ENCODE assay signal across 8 cellular contexts in the genomic region with DNA sequence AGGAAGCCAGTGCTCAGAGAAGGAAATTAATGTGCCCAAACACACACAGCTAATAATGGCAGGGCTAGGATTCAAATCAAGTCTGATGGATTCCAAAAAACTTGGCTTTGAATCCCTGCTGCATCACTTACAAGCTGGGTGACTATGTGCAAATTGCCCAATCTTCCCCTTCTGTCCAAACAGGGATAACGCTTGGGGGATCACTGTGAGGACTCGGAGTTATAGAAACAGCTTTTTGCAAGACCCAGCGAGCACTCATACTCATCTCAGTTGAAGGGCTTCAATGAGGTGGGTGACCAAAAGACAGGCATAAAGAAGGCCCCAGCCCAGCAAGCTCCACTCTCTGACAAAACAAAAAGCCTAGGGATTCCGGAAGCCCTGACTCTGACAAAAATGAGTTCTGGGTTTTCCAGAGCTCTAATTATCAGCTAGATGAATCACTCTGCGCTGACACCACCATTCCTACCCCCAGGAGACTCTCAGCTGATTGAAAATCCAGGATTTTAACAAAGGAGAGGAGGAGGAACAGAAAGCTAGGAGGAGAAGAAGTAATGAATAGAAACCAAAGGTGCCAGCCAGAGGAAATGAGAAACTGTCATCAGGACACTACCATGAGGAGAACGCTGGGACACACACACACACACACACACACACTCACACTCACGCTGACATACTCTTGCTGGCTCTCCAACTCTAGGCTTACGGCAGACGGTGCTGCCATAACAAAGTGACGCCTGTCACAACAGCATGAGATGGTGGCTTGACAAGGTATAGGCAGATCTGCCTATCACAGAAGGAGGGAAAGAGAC. TPM values are rescaled to one million over a fixed set of nuclear protein-coding genes. Genes with fewer than 3 reads are reported as not detected.
DNase-seq lines count a peak whose midpoint lies in the region; ATAC-seq and TF ChIP-seq lines count a peak whose summit lies in the region.

No MANE protein-coding gene starts in this region.

- H3K4me1 ChIP-seq in DND-41 (ENCODE audit: insufficient read depth, low read length) (peaks cover 37% of the 10 kb centered on the region), body of pancreas (peaks cover 36% of the 10 kb centered on the region), left lung (peaks cover 28 to 64% of the 10 kb centered on the region in 2 donors), thymus (ENCODE audit: control insufficient read depth, insufficient read depth, low read length) (peaks cover 11% of the 10 kb centered on the region)

- H3K4me2 ChIP-seq in DND-41 (ENCODE audit: insufficient read depth, low read length), result peak overlapping the region; percentile 91

- ATAC-seq in DND-41 (ENCODE audit: insufficient read depth, low read depth) (no peak), body of pancreas (no peak), left lung (no peak), GM19324 (IDR thresholded peaks at IDR 0.05; ENCODE audit: low FRiP score, unreplicated experiment) (no peak), HG02588 (IDR thresholded peaks at IDR 0.05; ENCODE audit: unreplicated experiment) (no peak)

- H2AFZ ChIP-seq in DND-41 (ENCODE audit: low read depth, low read length), result peak overlapping the region; percentile 92; the same call in 1 of the 2 replicates

- peak overlapping the region in 1 of 2 experiments; percentile 71; a peak in 2 of 4 replicates for H3K4me3 ChIP-seq in DND-41 (ENCODE audit: low read depth in 1 of 2, low read length in 2 of 2)
- H3K4me3 ChIP-seq in body of pancreas, result no peak overlapping the region
- H3K4me3 ChIP-seq in left lung, result peak overlapping the region in 1 of 2 donors; percentile 93
- no peak overlapping the region for H3K4me3 ChIP-seq in thymus (ENCODE audit: low read length)

- peaks cover 4% of the 10 kb centered on the region; the same call in 1 of the 2 replicates for H4K20me1 ChIP-seq in DND-41 (ENCODE audit: insufficient read depth, low read length)

- H3K36me3 ChIP-seq in DND-41 (ENCODE audit: insufficient read depth, low read length) (peaks cover 21% of the 10 kb centered on the region), body of pancreas (replicated peaks in 1 of 2; ENCODE audit: insufficient read depth in 1 of 2, low read depth in 2 of 2) (peaks cover 0 to 4% of the 10 kb centered on the region in 2 donors), left lung (peaks cover 0 to 35% of the 10 kb centered on the region in 2 donors), thymus (ENCODE audit: control insufficient read depth, insufficient read depth) (peaks cover 15% of the 10 kb centered on the region)

- peak overlapping the region; percentile 71 for H3K9ac ChIP-seq in DND-41 (ENCODE audit: low read depth, low read length)

- no peaks in the 10 kb centered on the region for H3K9me3 ChIP-seq in DND-41 (ENCODE audit: insufficient read depth, low read length, severe bottlenecking)
- H3K9me3 ChIP-seq in body of pancreas, result no peaks in the 10 kb centered on the region
- no peaks in the 10 kb centered on the region for H3K9me3 ChIP-seq in left lung
- H3K9me3 ChIP-seq in thymus (ENCODE audit: control insufficient read depth), result no peaks in the 10 kb centered on the region

- peaks cover 30% of the 10 kb centered on the region for H3K79me2 ChIP-seq in DND-41 (ENCODE audit: insufficient read depth, low read length)

- WGBS in body of pancreas, 2 donors, result 65 to 79% methylated on average over 10 of the region's 10 CpGs
- 94% methylated on average over 10 of the region's 10 CpGs for WGBS in thymus

- TF ChIP-seq CTCF in DND-41 (IDR thresholded peaks at IDR 0.05; ENCODE audit: borderline replicate concordance, extremely low read depth, low read length, poor library complexity, severe bottlenecking), result no peak
- no peak for TF ChIP-seq CTCF in body of pancreas (IDR thresholded peaks at IDR 0.05)
- TF ChIP-seq CTCF in left lung (IDR thresholded peaks at IDR 0.05), result no peak

- DNase-seq in DND-41, result no peak
- peak; percentile 24 for DNase-seq in NCI-H2227 treated with DMSO at 0.1 percent for 48 hours (lab: John Stamatoyannopoulos, UW)
- DNase-seq in body of pancreas, result no peak
- DNase-seq in left lung, result no peak
- no peak for DNase-seq in D341Med (ENCODE audit: low spot score)

- no peak for TF ChIP-seq POLR2A in body of pancreas (IDR thresholded peaks at IDR 0.05)

- H3K27ac ChIP-seq in DND-41 (ENCODE audit: low read length) (peak overlapping the region; percentile 94), body of pancreas (peak overlapping the region; percentile 99 to 100 (median 99)), left lung (peak overlapping the region; percentile 98 to 99), thymus (ENCODE audit: low read depth) (peak overlapping the region; percentile 79)

- H3K27me3 ChIP-seq in DND-41 (ENCODE audit: insufficient read depth, low read length, poor library complexity) (no peaks in the 10 kb centered on the region), body of pancreas (no peaks in the 10 kb centered on the region), left lung (no peaks in the 10 kb centered on the region), thymus (ENCODE audit: control insufficient read depth, insufficient read depth) (no peaks in the 10 kb centered on the region)

- intact Hi-C loops in body of pancreas (cut with DNase I), result no loop called here
- intact Hi-C loops in left lung (cut with DNase I), result no loop called here

RNA-seq across cellular contexts. Expression of gene STK40, which starts 1.6 kb away (rescaled TPM):
- total RNA-seq in body of pancreas (10 to 100 TPM; 25.2 to 30.3 TPM), left lung (10 to 100 TPM; 54.7 to 97.7 TPM)
- 20.7 TPM for polyA plus RNA-seq in thymus

RNA-seq across cellular contexts. Expression of gene LSM10, which starts 10.4 kb away (rescaled TPM):
- total RNA-seq in body of pancreas (10 to 100 TPM; 12.2 to 21.8 TPM), left lung (10 to 100 TPM; 33.5 to 41.4 TPM)
- polyA plus RNA-seq in thymus, result 44.2 TPM
